Comparison of ENCODE assay signal across 1 cellular context in the genomic region with DNA sequence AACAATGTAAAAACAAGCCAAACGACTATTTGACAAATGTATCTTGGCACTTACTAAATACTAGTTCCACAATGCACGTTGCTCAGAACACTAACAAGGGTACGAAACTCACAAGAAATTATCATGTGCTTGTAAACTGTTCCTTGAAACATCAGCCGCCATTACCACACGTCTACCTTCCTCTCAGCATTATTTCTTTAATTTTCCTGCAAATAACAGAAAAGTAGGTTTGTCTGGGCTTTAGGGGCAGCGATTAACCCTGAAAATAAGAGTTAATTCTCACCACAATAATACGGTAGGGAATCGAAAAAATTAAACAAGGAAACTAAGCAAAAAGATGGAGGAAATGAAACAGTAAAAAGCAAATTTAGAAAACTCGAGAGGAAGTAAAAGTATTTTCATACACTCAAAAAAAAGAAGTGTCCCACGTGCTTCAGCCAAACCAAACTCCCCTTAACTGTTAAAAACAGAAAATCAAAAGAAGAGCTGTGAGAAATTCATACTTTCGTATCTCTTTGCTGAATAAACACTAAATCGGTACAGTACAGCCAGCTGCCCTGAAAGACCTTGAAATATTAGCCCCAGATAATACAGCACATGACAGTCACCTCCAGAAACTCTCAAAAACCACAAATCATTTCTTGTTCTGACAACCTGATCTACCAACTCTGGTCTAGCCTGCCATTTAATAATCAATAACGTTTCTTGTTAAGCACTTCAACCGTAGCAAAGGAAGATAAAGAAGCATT.
TF ChIP-seq lines count a peak whose summit lies in the region.

No MANE protein-coding gene starts in this region.

TF ChIP-seq in K562, 482 proteins besides CTCF, POLR2A, EP300 and RAD21 (continued from another document and continues in another):
- TF ChIP-seq ZNF592 (IDR thresholded peaks at IDR 0.05) (0 out of 2 replicates have a peak, but pooled peaks have one; percentile 14), KDM1A (IDR thresholded peaks at IDR 0.05) (0 out of 4 replicates have a peak, but pooled peaks of 1 of the 2 experiments have one; percentile 11), DPF2 (IDR thresholded peaks at IDR 0.05) (0 out of 2 replicates have a peak, but pooled peaks have one; percentile 38), DACH1 (IDR thresholded peaks at IDR 0.05; ENCODE audit: partially characterized antibody) (peak; percentile 50), PKNOX1 (IDR thresholded peaks at IDR 0.05) (peak; percentile 92), GMEB1 (CRISPR knock-in tag; IDR thresholded peaks at IDR 0.05) (no peak), ARID1B (IDR thresholded peaks at IDR 0.05) (0 out of 2 replicates have a peak, but pooled peaks have one; percentile 19), CBX5 (IDR thresholded peaks at IDR 0.05; ENCODE audit: borderline replicate concordance, low read depth) (no peak), ZNF407 (IDR thresholded peaks at IDR 0.05; ENCODE audit: low read depth) (no peak), ERF (CRISPR knock-in tag; IDR thresholded peaks at IDR 0.05) (no peak), MEIS2 (IDR thresholded peaks at IDR 0.05; ENCODE audit: partially characterized antibody) (peak; percentile 93)
- TF ChIP-seq, protein P1, sequence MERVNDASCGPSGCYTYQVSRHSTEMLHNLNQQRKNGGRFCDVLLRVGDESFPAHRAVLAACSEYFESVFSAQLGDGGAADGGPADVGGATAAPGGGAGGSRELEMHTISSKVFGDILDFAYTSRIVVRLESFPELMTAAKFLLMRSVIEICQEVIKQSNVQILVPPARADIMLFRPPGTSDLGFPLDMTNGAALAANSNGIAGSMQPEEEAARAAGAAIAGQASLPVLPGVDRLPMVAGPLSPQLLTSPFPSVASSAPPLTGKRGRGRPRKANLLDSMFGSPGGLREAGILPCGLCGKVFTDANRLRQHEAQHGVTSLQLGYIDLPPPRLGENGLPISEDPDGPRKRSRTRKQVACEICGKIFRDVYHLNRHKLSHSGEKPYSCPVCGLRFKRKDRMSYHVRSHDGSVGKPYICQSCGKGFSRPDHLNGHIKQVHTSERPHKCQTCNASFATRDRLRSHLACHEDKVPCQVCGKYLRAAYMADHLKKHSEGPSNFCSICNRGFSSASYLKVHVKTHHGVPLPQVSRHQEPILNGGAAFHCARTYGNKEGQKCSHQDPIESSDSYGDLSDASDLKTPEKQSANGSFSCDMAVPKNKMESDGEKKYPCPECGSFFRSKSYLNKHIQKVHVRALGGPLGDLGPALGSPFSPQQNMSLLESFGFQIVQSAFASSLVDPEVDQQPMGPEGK (CRISPR knock-in tag; IDR thresholded peaks at IDR 0.05; ENCODE audit: borderline replicate concordance) = no peak
- TF ChIP-seq, protein P2, sequence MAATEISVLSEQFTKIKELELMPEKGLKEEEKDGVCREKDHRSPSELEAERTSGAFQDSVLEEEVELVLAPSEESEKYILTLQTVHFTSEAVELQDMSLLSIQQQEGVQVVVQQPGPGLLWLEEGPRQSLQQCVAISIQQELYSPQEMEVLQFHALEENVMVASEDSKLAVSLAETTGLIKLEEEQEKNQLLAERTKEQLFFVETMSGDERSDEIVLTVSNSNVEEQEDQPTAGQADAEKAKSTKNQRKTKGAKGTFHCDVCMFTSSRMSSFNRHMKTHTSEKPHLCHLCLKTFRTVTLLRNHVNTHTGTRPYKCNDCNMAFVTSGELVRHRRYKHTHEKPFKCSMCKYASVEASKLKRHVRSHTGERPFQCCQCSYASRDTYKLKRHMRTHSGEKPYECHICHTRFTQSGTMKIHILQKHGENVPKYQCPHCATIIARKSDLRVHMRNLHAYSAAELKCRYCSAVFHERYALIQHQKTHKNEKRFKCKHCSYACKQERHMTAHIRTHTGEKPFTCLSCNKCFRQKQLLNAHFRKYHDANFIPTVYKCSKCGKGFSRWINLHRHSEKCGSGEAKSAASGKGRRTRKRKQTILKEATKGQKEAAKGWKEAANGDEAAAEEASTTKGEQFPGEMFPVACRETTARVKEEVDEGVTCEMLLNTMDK (IDR thresholded peaks at IDR 0.05; ENCODE audit: borderline replicate concordance, insufficient read depth, low read depth, low read length, poor library complexity, severe bottlenecking) = no peak
- TF ChIP-seq, protein P3, sequence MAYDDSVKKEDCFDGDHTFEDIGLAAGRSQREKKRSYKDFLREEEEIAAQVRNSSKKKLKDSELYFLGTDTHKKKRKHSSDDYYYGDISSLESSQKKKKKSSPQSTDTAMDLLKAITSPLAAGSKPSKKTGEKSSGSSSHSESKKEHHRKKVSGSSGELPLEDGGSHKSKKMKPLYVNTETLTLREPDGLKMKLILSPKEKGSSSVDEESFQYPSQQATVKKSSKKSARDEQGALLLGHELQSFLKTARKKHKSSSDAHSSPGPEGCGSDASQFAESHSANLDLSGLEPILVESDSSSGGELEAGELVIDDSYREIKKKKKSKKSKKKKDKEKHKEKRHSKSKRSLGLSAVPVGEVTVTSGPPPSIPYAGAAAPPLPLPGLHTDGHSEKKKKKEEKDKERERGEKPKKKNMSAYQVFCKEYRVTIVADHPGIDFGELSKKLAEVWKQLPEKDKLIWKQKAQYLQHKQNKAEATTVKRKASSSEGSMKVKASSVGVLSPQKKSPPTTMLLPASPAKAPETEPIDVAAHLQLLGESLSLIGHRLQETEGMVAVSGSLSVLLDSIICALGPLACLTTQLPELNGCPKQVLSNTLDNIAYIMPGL (CRISPR knock-in tag; IDR thresholded peaks at IDR 0.05) = no peak
- TF ChIP-seq, protein P4, sequence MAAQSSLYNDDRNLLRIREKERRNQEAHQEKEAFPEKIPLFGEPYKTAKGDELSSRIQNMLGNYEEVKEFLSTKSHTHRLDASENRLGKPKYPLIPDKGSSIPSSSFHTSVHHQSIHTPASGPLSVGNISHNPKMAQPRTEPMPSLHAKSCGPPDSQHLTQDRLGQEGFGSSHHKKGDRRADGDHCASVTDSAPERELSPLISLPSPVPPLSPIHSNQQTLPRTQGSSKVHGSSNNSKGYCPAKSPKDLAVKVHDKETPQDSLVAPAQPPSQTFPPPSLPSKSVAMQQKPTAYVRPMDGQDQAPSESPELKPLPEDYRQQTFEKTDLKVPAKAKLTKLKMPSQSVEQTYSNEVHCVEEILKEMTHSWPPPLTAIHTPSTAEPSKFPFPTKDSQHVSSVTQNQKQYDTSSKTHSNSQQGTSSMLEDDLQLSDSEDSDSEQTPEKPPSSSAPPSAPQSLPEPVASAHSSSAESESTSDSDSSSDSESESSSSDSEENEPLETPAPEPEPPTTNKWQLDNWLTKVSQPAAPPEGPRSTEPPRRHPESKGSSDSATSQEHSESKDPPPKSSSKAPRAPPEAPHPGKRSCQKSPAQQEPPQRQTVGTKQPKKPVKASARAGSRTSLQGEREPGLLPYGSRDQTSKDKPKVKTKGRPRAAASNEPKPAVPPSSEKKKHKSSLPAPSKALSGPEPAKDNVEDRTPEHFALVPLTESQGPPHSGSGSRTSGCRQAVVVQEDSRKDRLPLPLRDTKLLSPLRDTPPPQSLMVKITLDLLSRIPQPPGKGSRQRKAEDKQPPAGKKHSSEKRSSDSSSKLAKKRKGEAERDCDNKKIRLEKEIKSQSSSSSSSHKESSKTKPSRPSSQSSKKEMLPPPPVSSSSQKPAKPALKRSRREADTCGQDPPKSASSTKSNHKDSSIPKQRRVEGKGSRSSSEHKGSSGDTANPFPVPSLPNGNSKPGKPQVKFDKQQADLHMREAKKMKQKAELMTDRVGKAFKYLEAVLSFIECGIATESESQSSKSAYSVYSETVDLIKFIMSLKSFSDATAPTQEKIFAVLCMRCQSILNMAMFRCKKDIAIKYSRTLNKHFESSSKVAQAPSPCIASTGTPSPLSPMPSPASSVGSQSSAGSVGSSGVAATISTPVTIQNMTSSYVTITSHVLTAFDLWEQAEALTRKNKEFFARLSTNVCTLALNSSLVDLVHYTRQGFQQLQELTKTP (IDR thresholded peaks at IDR 0.05; ENCODE audit: low read depth in 1 of 2, partially characterized antibody in 2 of 2) = no peak
